ENCODE assay signal across 21 cellular contexts in genomic region chr10:15378569-15378968, GRCh38. TPM values are rescaled to one million over a fixed set of nuclear protein-coding genes. Genes with fewer than 3 reads are reported as not detected.
DNase-seq lines count a peak whose midpoint lies in the region; ATAC-seq and TF ChIP-seq lines count a peak whose summit lies in the region.
"Had no signal": no experiment of that assay in that cellular context is flagged by ENCODE, and none has a peak within 500 bp of the region (broad histone marks: within the 10 kb centered on the region; RNA-seq: fewer than 3 reads in every experiment).

No MANE protein-coding gene starts in this region.

- H3K36me3 Mint-ChIP-seq in stimulated activated effector memory CD8-positive, alpha-beta T cell treated with anti-CD3 and anti-CD28 coated beads, Interleukin-12 subunit alpha, Interleukin-12 subunit beta, amount 100 ng/mL, for 72 hours: no peaks in the 10 kb centered on the region

- WGBS in heart right ventricle, 2 donors: 71 to 80% methylated on average over 5 of the region's 5 CpGs

- no peaks in the 10 kb centered on the region for H3K9me3 Mint-ChIP-seq in stimulated activated effector memory CD8-positive, alpha-beta T cell treated with anti-CD3 and anti-CD28 coated beads, Interleukin-12 subunit alpha, Interleukin-12 subunit beta, amount 100 ng/mL, for 72 hours
- H3K9me3 Mint-ChIP-seq: CD4-positive, alpha-beta T cell had no signal

- ATAC-seq in heart right ventricle (no peak), HG02970 (IDR thresholded peaks at IDR 0.05; ENCODE audit: low FRiP score, unreplicated experiment) (no peak)
- no peak for ATAC-seq in stimulated activated effector memory CD8-positive, alpha-beta T cell treated with anti-CD3 and anti-CD28 coated beads, Interleukin-12 subunit alpha, Interleukin-12 subunit beta, amount 100 ng/mL, for 72 hours
- ATAC-seq: GM12878, Right ventricle myocardium inferior had no signal

- DNase-seq in cardiac muscle cell (ENCODE audit: low read depth in 1 of 2, low spot score in 1 of 2) (no peak), heart right ventricle (no peak), colonic mucosa (peak; percentile 12), iPS-NIHi11 (ENCODE audit: low spot score) (peak; percentile 31), GM19240 (ENCODE audit: insufficient read length, low spot score) (no peak), BE2C (no peak)
- DNase-seq in stimulated activated effector memory CD8-positive, alpha-beta T cell treated with anti-CD3 and anti-CD28 coated beads, Interleukin-12 subunit alpha, Interleukin-12 subunit beta, amount 100 ng/mL, for 72 hours (ENCODE audit: low spot score in 2 of 2): no peak
- DNase-seq: 8988T; Caco-2; CD4-positive, alpha-beta T cell; GF-D8; MM.1S; NCI-H1092; NCI-H1436 treated with DMSO at 0.1 percent for 48 hours; NCI-H2029; NCI-H526 treated with DMSO at 0.1 percent for 48 hours; Peyer's patch had no signal

- H3K4me3 ChIP-seq in cardiac muscle cell (no peak overlapping the region), heart right ventricle (no peak overlapping the region), colonic mucosa (no peak overlapping the region), BE2C (ENCODE audit: low read depth, low read length) (no peak overlapping the region)
- H3K4me3 ChIP-seq: GM12878, HAP-1, Peyer's patch had no signal

- H3K4me1 ChIP-seq in cardiac muscle cell (ENCODE audit: low read depth) (peaks cover 7% of the 10 kb centered on the region), heart right ventricle (peaks cover 0 to 15% (median 0%) of the 10 kb centered on the region in 9 donors), colonic mucosa (no peaks in the 10 kb centered on the region), BE2C (no peaks in the 10 kb centered on the region)
- H3K4me1 ChIP-seq: HAP-1, Peyer's patch had no signal

- no peak overlapping the region for H3K9ac ChIP-seq in colonic mucosa (ENCODE audit: low read depth in 2 of 2, low read length in 2 of 2)

- TF ChIP-seq CTCF in cardiac muscle cell (IDR thresholded peaks at IDR 0.05; ENCODE audit: low read depth, low read length) (peak; percentile 8), heart right ventricle (IDR thresholded peaks at IDR 0.05) (no peak), colonic mucosa (IDR thresholded peaks at IDR 0.05) (no peak), BE2C (IDR thresholded peaks at IDR 0.05; ENCODE audit: low read depth, low read length) (no peak)

- intact Hi-C loops in heart right ventricle (cut with DNase I) (loop anchor here in 1 of 10 donors (10.0 kb wide), 1 partner anchor 424 kb away; the partner anchor contains the start of genes DCLRE1C and MEIG1), colonic mucosa (cut with DNase I) (no loop called here)

- H3K4me1 Mint-ChIP-seq in stimulated activated effector memory CD8-positive, alpha-beta T cell treated with anti-CD3 and anti-CD28 coated beads, Interleukin-12 subunit alpha, Interleukin-12 subunit beta, amount 100 ng/mL, for 72 hours: no peaks in the 10 kb centered on the region

- no peak overlapping the region for H3K27ac Mint-ChIP-seq in stimulated activated effector memory CD8-positive, alpha-beta T cell treated with anti-CD3 and anti-CD28 coated beads, Interleukin-12 subunit alpha, Interleukin-12 subunit beta, amount 100 ng/mL, for 72 hours
- H3K27ac Mint-ChIP-seq: CD4-positive, alpha-beta T cell had no signal

- H3K4me3 Mint-ChIP-seq in stimulated activated effector memory CD8-positive, alpha-beta T cell treated with anti-CD3 and anti-CD28 coated beads, Interleukin-12 subunit alpha, Interleukin-12 subunit beta, amount 100 ng/mL, for 72 hours: no peak overlapping the region
- H3K4me3 Mint-ChIP-seq: CD4-positive, alpha-beta T cell had no signal

- H3K9me3 ChIP-seq in cardiac muscle cell (ENCODE audit: low read depth) (no peaks in the 10 kb centered on the region), heart right ventricle (no peaks in the 10 kb centered on the region), colonic mucosa (no peaks in the 10 kb centered on the region), BE2C (no peaks in the 10 kb centered on the region)
- H3K9me3 ChIP-seq: Caco-2, HAP-1, Peyer's patch had no signal

- H3K27ac ChIP-seq in cardiac muscle cell (no peak overlapping the region), heart right ventricle (no peak overlapping the region), colonic mucosa (no peak overlapping the region)
- H3K27ac ChIP-seq: Peyer's patch had no signal

- H3K27me3 ChIP-seq in cardiac muscle cell (no peaks in the 10 kb centered on the region), heart right ventricle (peaks cover 0 to 25% (median 11%) of the 10 kb centered on the region in 7 donors), colonic mucosa (no peaks in the 10 kb centered on the region), BE2C (no peaks in the 10 kb centered on the region)
- H3K27me3 ChIP-seq: Peyer's patch had no signal

- H3K36me3 ChIP-seq in cardiac muscle cell: no peaks in the 10 kb centered on the region
- H3K36me3 ChIP-seq in heart right ventricle: no peaks in the 10 kb centered on the region
- H3K36me3 ChIP-seq in colonic mucosa: no peaks in the 10 kb centered on the region
- H3K36me3 ChIP-seq in BE2C: no peaks in the 10 kb centered on the region
- H3K36me3 ChIP-seq: HAP-1, Peyer's patch had no signal

RNA-seq across cellular contexts. Expression of gene FAM171A1, which starts 7.5 kb away (rescaled TPM):
- 32.2 and 41.5 TPM in 2 replicates for total RNA-seq in cardiac muscle cell
- 38.9 and 52.1 TPM in 2 replicates for polyA plus RNA-seq in cardiac muscle cell
- total RNA-seq in heart right ventricle: 10 to 100 TPM in 1 of 10 donors, 1 to 10 TPM in 9; 3.5 to 10.5 (median 6.8) TPM
- polyA plus RNA-seq in heart right ventricle: 1 to 10 TPM; 4.8 to 7.7 TPM
- 10 to 100 TPM; 50.9 to 65.8 TPM for total RNA-seq in colonic mucosa
- polyA plus RNA-seq in BE2C (2012; ENCODE audit: insufficient read depth, insufficient read length, low read depth): 29.0 TPM

Comparison
In these comparisons a context has a peak if more than half of its experiments do, and no peak if none do; other contexts are left out.
1. DNase-seq: peak in colonic mucosa (single experiment) and iPS-NIHi11 (single experiment); none in cardiac muscle cell (0 of 2), heart right ventricle (0 of 2), GM19240 (single experiment), BE2C (single experiment) and stimulated activated effector memory CD8-positive, alpha-beta T cell treated with anti-CD3 and anti-CD28 coated beads, Interleukin-12 subunit alpha, Interleukin-12 subunit beta, amount 100 ng/mL, for 72 hours (0 of 2).